14 cellular contexts compared by ENCODE assay signal in genomic region chr16:55120408-55120807, GRCh38.
DNase-seq lines count a peak whose midpoint lies in the region; ATAC-seq and TF ChIP-seq lines count a peak whose summit lies in the region.
"Had no signal": no experiment of that assay in that cellular context is flagged by ENCODE, and none has a peak within 500 bp of the region (broad histone marks: within the 10 kb centered on the region; RNA-seq: fewer than 3 reads in every experiment).

No MANE protein-coding gene starts in this region.

- no peak overlapping the region for H4K91ac ChIP-seq in H9 (ENCODE audit: insufficient read length, low read depth, low read length)

- no peak overlapping the region for H3T11ph ChIP-seq in H9 (ENCODE audit: low read length)

- POLR2A ChIA-PET in CD8-positive, alpha-beta T cell (lab: Charles Lee) = no interaction called here

- DNase-seq in H9 (peak; percentile 47), SJCRH30 (peak; percentile 49 to 67), left lung (no peak), NCI-H345 treated with DMSO at 0.1 percent for 48 hours (lab: John Stamatoyannopoulos, UW; ENCODE audit: unreplicated experiment) (no peak), sigmoid colon (no peak)
- DNase-seq in CD8-positive, alpha-beta T cell = no peak
- DNase-seq: activated CD8-positive, alpha-beta memory T cell treated with anti-CD3 and anti-CD28 coated beads for 24 hours; activated naive CD4-positive, alpha-beta T cell; effector memory CD4-positive, alpha-beta T cell; Peyer's patch; small intestine had no signal

- H2AFZ ChIP-seq in H9 (ENCODE audit: low read length) = no peak overlapping the region

- no peak overlapping the region for H4K8ac ChIP-seq in H9 (replicated peaks; ENCODE audit: insufficient read length, low read depth, low read length)

- H2BK20ac ChIP-seq in H9 (ENCODE audit: low read depth, low read length, poor library complexity, severe bottlenecking) = no peak overlapping the region

- no peak overlapping the region for H3K27ac Mint-ChIP-seq in H9
- H3K27ac Mint-ChIP-seq in CD8-positive, alpha-beta T cell = no peak overlapping the region
- H3K27ac Mint-ChIP-seq: natural killer cell treated with Interleukin-12 subunit alpha and Interleukin-12 subunit beta and Interleukin-15 and Interleukin-18, amount 100 ng/mL, for 72 hours had no signal

- no peak overlapping the region for H2AK5ac ChIP-seq in H9 (ENCODE audit: insufficient read length, low read length)

- CTCF ChIA-PET in CD8-positive, alpha-beta T cell (lab: Charles Lee) = no interaction called here

- no peak overlapping the region for H3K4me3 ChIP-seq in BLaER1
- no peak overlapping the region for H3K4me3 ChIP-seq in SJCRH30
- H3K4me3 ChIP-seq in left lung = no peak overlapping the region
- H3K4me3 ChIP-seq in CD8-positive, alpha-beta T cell (ENCODE audit: low read depth, low read length) = no peak overlapping the region
- H3K4me3 ChIP-seq in sigmoid colon = no peak overlapping the region
- H3K4me3 ChIP-seq: Peyer's patch had no signal

- H3K18ac ChIP-seq in H9 (ENCODE audit: insufficient read length, low read depth, low read length) = no peak overlapping the region

- H2BK15ac ChIP-seq in H9 (ENCODE audit: low read depth, low read length) = no peak overlapping the region

- intact Hi-C loops in left lung (cut with DNase I) (no loop called here), sigmoid colon (cut with DNase I) (no loop called here)
- intact Hi-C loops in CD8-positive, alpha-beta T cell (cut with DNase I, micrococcal nuclease) = no loop called here

- H3K79me1 ChIP-seq in H9 (ENCODE audit: insufficient read depth, low read depth, low read length, poor library complexity, severe bottlenecking) = no peaks in the 10 kb centered on the region

- H3K4ac ChIP-seq in H9 (ENCODE audit: low read depth, low read length) = no peak overlapping the region

- H4K5ac ChIP-seq in H9 (ENCODE audit: insufficient read length, low read depth, low read length) = no peak overlapping the region

- H2BK120ac ChIP-seq in H9 (ENCODE audit: low read depth, low read length, poor library complexity, severe bottlenecking) = no peak overlapping the region

- H3K27me3 ChIP-seq in BLaER1 (no peaks in the 10 kb centered on the region; the same call in 1 of the 2 replicates), H9 (ENCODE audit: insufficient read depth, low read length) (0 out of 2 replicates have a peak, but pooled peaks cover 3% of the 10 kb centered on the region), SJCRH30 (no peaks in the 10 kb centered on the region; the same call in 1 of the 2 replicates), left lung (no peaks in the 10 kb centered on the region), sigmoid colon (no peaks in the 10 kb centered on the region)
- no peaks in the 10 kb centered on the region for H3K27me3 ChIP-seq in CD8-positive, alpha-beta T cell (ENCODE audit: insufficient read depth, low read length)
- H3K27me3 ChIP-seq: Peyer's patch had no signal

- peaks cover 96% of the 10 kb centered on the region for H3K4me1 ChIP-seq in BLaER1
- H3K4me1 ChIP-seq in H9 (ENCODE audit: insufficient read depth, low read length) = no peaks in the 10 kb centered on the region
- H3K4me1 ChIP-seq in SJCRH30 = no peaks in the 10 kb centered on the region
- no peaks in the 10 kb centered on the region for H3K4me1 ChIP-seq in left lung
- H3K4me1 ChIP-seq in CD8-positive, alpha-beta T cell (ENCODE audit: insufficient read depth, low read length) = no peaks in the 10 kb centered on the region
- H3K4me1 ChIP-seq in sigmoid colon = no peaks in the 10 kb centered on the region
- H3K4me1 ChIP-seq: Peyer's patch had no signal

- no peak overlapping the region for H3K14ac ChIP-seq in H9 (ENCODE audit: insufficient read depth, low read length)

- no peaks in the 10 kb centered on the region for H3K23me2 ChIP-seq in H9 (ENCODE audit: insufficient read length, low read depth, low read length, poor library complexity, severe bottlenecking)

- no peaks in the 10 kb centered on the region; a peak in 1 of 5 replicates for H3K9me3 Mint-ChIP-seq in H9
- H3K9me3 Mint-ChIP-seq in CD8-positive, alpha-beta T cell = peaks cover 7% of the 10 kb centered on the region
- H3K9me3 Mint-ChIP-seq: natural killer cell treated with Interleukin-12 subunit alpha and Interleukin-12 subunit beta and Interleukin-15 and Interleukin-18, amount 100 ng/mL, for 72 hours had no signal

- no peak overlapping the region for H3K56ac ChIP-seq in H9 (ENCODE audit: insufficient read length, low read depth, low read length)

- H3K4me2 ChIP-seq in BLaER1 (peak overlapping the region; percentile 88), H9 (ENCODE audit: insufficient read depth, insufficient read length, low read length) (no peak overlapping the region)

- no peak overlapping the region for H2BK12ac ChIP-seq in H9 (ENCODE audit: insufficient read length, low read depth, low read length)

- H3K4me1 Mint-ChIP-seq in H9 = no peaks in the 10 kb centered on the region
- H3K4me1 Mint-ChIP-seq in CD8-positive, alpha-beta T cell (ENCODE audit: low read depth) = no peaks in the 10 kb centered on the region

- H2BK5ac ChIP-seq in H9 (ENCODE audit: insufficient read length, low read length) = no peak overlapping the region

- H3K9me3 ChIP-seq in BLaER1 = peaks cover 12% of the 10 kb centered on the region
- H3K9me3 ChIP-seq in H9 (ENCODE audit: control insufficient read depth, low read depth, low read length) = no peaks in the 10 kb centered on the region
- H3K9me3 ChIP-seq in SJCRH30 (replicated peaks) = no peaks in the 10 kb centered on the region
- peaks cover 0 to 10% of the 10 kb centered on the region in 2 donors for H3K9me3 ChIP-seq in left lung
- no peaks in the 10 kb centered on the region for H3K9me3 ChIP-seq in CD8-positive, alpha-beta T cell (ENCODE audit: low read length)
- H3K9me3 ChIP-seq in sigmoid colon = no peaks in the 10 kb centered on the region
- H3K9me3 ChIP-seq: Peyer's patch had no signal

- H3K23ac ChIP-seq in H9 (ENCODE audit: insufficient read length, low read depth, low read length) = no peak overlapping the region

- no CpG with 5 or more reads among the region's 2 CpGs for WGBS in H9 (ENCODE audit: extremely low coverage, insufficient read length, low lambda C conversion rate)
- 20 to 30% methylated on average over 2 of the region's 2 CpGs for WGBS in sigmoid colon, 2 donors

- H3K36me3 Mint-ChIP-seq in H9 (ENCODE audit: insufficient read depth in 1 of 3, low read depth in 3 of 3) = no peaks in the 10 kb centered on the region
- no peaks in the 10 kb centered on the region for H3K36me3 Mint-ChIP-seq in CD8-positive, alpha-beta T cell
- H3K36me3 Mint-ChIP-seq: natural killer cell treated with Interleukin-12 subunit alpha and Interleukin-12 subunit beta and Interleukin-15 and Interleukin-18, amount 100 ng/mL, for 72 hours had no signal

- no peaks in the 10 kb centered on the region; the same call in 1 of the 2 replicates for H3K79me2 ChIP-seq in H9 (ENCODE audit: insufficient read depth, low read length)

- no peak for TF ChIP-seq POLR2A in sigmoid colon (IDR thresholded peaks at IDR 0.05)

- no peaks in the 10 kb centered on the region for H3K36me3 ChIP-seq in BLaER1
- H3K36me3 ChIP-seq in SJCRH30 = no peaks in the 10 kb centered on the region
- no peaks in the 10 kb centered on the region for H3K36me3 ChIP-seq in left lung
- no peaks in the 10 kb centered on the region for H3K36me3 ChIP-seq in CD8-positive, alpha-beta T cell (ENCODE audit: insufficient read depth, low read length)
- H3K36me3 ChIP-seq in sigmoid colon = no peaks in the 10 kb centered on the region
- H3K36me3 ChIP-seq: Peyer's patch had no signal

- no peak for TF ChIP-seq EP300 in sigmoid colon (IDR thresholded peaks at IDR 0.05)

- peaks cover 20% of the 10 kb centered on the region for H4K20me1 ChIP-seq in BLaER1
- H4K20me1 ChIP-seq in H9 (ENCODE audit: control insufficient read depth, insufficient read depth, insufficient read length) = no peaks in the 10 kb centered on the region

- H3K4me3 Mint-ChIP-seq in H9 = no peak overlapping the region
- no peak overlapping the region for H3K4me3 Mint-ChIP-seq in CD8-positive, alpha-beta T cell
- H3K4me3 Mint-ChIP-seq: natural killer cell treated with Interleukin-12 subunit alpha and Interleukin-12 subunit beta and Interleukin-15 and Interleukin-18, amount 100 ng/mL, for 72 hours had no signal

- peak; percentile 87 for ATAC-seq in left lung
- no peak for ATAC-seq in CD8-positive, alpha-beta T cell
- no peak for ATAC-seq in GM21786 (IDR thresholded peaks at IDR 0.05; ENCODE audit: unreplicated experiment)
- ATAC-seq: natural killer cell treated with Interleukin-12 subunit alpha and Interleukin-12 subunit beta and Interleukin-15 and Interleukin-18, amount 100 ng/mL, for 72 hours had no signal

- no peak overlapping the region for H3K9ac ChIP-seq in BLaER1
- no peak overlapping the region for H3K9ac ChIP-seq in H9 (ENCODE audit: extremely low read depth, insufficient read length, low read length)

- TF ChIP-seq CTCF in H9 (conservative IDR thresholded peaks at IDR 0.05) = peak; percentile 40; the same call in 2 of the 3 replicates
- no peak for TF ChIP-seq CTCF in left lung (IDR thresholded peaks at IDR 0.05)
- no peak for TF ChIP-seq CTCF in CD8-positive, alpha-beta T cell (IDR thresholded peaks at IDR 0.05)
- TF ChIP-seq CTCF in sigmoid colon (IDR thresholded peaks at IDR 0.05) = no peak

- H3K27me3 Mint-ChIP-seq in H9 (ENCODE audit: low read depth) = peaks cover 17% of the 10 kb centered on the region
- no peaks in the 10 kb centered on the region for H3K27me3 Mint-ChIP-seq in CD8-positive, alpha-beta T cell (ENCODE audit: low read depth)

- no peak overlapping the region; the same call in 1 of the 2 replicates for H3K27ac ChIP-seq in BLaER1
- no peak overlapping the region for H3K27ac ChIP-seq in H9 (ENCODE audit: insufficient read length, low read depth, low read length)
- H3K27ac ChIP-seq in SJCRH30 = no peak overlapping the region
- H3K27ac ChIP-seq in left lung = no peak overlapping the region
- no peak overlapping the region for H3K27ac ChIP-seq in CD8-positive, alpha-beta T cell (ENCODE audit: low read depth, low read length)
- H3K27ac ChIP-seq in sigmoid colon = no peak overlapping the region
- H3K27ac ChIP-seq: Peyer's patch had no signal

Comparison
In these comparisons a context has a peak if more than half of its experiments do, and no peak if none do; other contexts are left out.
1. DNase-seq: peak in H9 (single experiment) and SJCRH30 (2 of 2); none in left lung (0 of 2), CD8-positive, alpha-beta T cell (0 of 7), NCI-H345 treated with DMSO at 0.1 percent for 48 hours (single experiment) and sigmoid colon (single experiment).